18 cellular contexts compared by ENCODE assay signal in the genomic region with DNA sequence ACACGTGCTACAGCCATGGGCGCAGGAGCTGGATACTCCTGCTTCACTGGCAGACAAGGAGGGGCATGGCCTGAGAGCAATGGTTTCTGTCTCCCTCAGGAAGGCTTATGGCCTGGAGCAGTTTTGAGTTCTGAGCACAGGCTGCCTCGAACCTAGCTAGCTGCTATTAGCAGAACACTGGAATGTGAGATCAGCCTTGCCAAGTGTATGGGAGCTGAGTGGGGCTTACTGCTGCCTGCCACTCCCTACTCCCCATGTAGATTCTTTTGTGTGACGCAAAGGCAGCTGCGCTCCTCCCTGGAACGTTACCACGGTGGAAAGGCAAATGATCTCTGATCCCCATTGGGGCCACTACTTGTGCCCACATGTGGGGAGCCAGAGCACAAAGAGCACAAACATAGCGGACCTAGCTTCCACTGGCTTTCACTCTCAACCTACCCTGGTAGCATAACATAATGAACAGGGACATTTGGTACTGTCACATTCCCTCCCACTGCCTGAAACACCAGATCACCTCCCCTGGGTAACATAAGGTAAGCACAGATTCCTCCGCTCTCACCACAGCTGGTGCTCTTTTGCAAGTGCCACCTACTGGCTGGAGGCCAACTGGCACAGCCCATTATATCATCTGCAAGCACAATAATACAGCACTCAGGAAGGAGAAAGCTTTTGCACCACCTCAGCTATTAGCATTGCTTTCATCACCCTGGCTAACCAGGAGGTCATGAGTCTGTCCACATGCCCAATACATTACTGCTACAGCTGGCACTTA.
A peak's percentile ranks its signal among the peaks of the same experiment; 100 is the strongest.
DNase-seq lines count a peak whose midpoint lies in the region; ATAC-seq and TF ChIP-seq lines count a peak whose summit lies in the region.
"Had no signal": no experiment of that assay in that cellular context is flagged by ENCODE, and none has a peak within 500 bp of the region (broad histone marks: within the 10 kb centered on the region; RNA-seq: fewer than 3 reads in every experiment).

No MANE protein-coding gene starts in this region.

- H3K36me3 ChIP-seq in H7 (replicated peaks; ENCODE audit: control insufficient read depth, insufficient read depth, low read length), result no peaks in the 10 kb centered on the region

- CTCF ChIA-PET in WTC11 (lab: Charles Lee), result interaction anchor here (1.1 kb wide), 1 partner anchor 10 kb away, joined by 3 read pairs; no protein-coding TSS in a partner anchor

- H3K36me3 Mint-ChIP-seq in WTC11, result peaks cover 2% of the 10 kb centered on the region
- H3K36me3 Mint-ChIP-seq: CD8-positive, alpha-beta memory T cell had no signal

- H3K9me3 Mint-ChIP-seq in WTC11, result peaks cover 46% of the 10 kb centered on the region

- H3K4me3 Mint-ChIP-seq in WTC11, result no peak overlapping the region
- H3K4me3 Mint-ChIP-seq: activated naive CD4-positive, alpha-beta T cell treated with anti-CD3 and anti-CD28 coated beads, Interleukin-2, amount 50 U/mL, for 24 hours; CD8-positive, alpha-beta memory T cell had no signal

- no peaks in the 10 kb centered on the region for H3K27me3 Mint-ChIP-seq in WTC11 (ENCODE audit: low read depth)
- H3K27me3 Mint-ChIP-seq: activated naive CD4-positive, alpha-beta T cell treated with anti-CD3 and anti-CD28 coated beads, Interleukin-2, amount 50 U/mL, for 24 hours; CD8-positive, alpha-beta memory T cell had no signal

- H3K27ac Mint-ChIP-seq in WTC11, result no peak overlapping the region
- H3K27ac Mint-ChIP-seq: activated naive CD4-positive, alpha-beta T cell treated with anti-CD3 and anti-CD28 coated beads, Interleukin-2, amount 50 U/mL, for 24 hours; CD8-positive, alpha-beta memory T cell had no signal

- DNase-seq in NCI-H748 (lab: John Stamatoyannopoulos, UW; ENCODE audit: unreplicated experiment), result peak; percentile 44
- DNase-seq in NCI-H748 treated with DMSO at 0.1 percent for 48 hours (lab: John Stamatoyannopoulos, UW), result no peak
- DNase-seq in LNCaP clone FGC (ENCODE audit: low read depth), result peak; percentile 39
- DNase-seq in WTC11 (ENCODE audit: low spot score), result no peak
- peak; percentile 23 for DNase-seq in retinal pigment epithelial cell (ENCODE audit: low read depth)
- DNase-seq in GM13977 (ENCODE audit: low spot score), result no peak
- DNase-seq in H7, result no peak
- DNase-seq: activated CD4-positive, alpha-beta T cell treated with anti-CD3 and anti-CD28 coated beads, Interleukin-2, amount 50 U/mL, for 4 hours; activated T-cell treated with anti-CD3 and anti-CD28 coated beads for 4 hours; CD8-positive, alpha-beta memory T cell; NCI-H1092; NCI-H510A treated with DMSO at 0.1 percent for 48 hours; PC-9; stimulated activated CD4-positive, alpha-beta T cell treated with anti-CD3 and anti-CD28 coated beads, Interleukin-4, amount 100 ng/mL, for 1 hour had no signal

- ATAC-seq in WTC11 (peak; percentile 83), GM21390 (IDR thresholded peaks at IDR 0.05; ENCODE audit: unreplicated experiment) (no peak)
- ATAC-seq: body of pancreas, foreskin keratinocyte had no signal

- no peak overlapping the region for H3K4me3 ChIP-seq in LNCaP clone FGC (ENCODE audit: low read depth, low read length)
- no peak overlapping the region for H3K4me3 ChIP-seq in retinal pigment epithelial cell (ENCODE audit: low read length)
- no peak overlapping the region for H3K4me3 ChIP-seq in H7 (ENCODE audit: insufficient read depth, low read depth, low read length)
- H3K4me3 ChIP-seq: body of pancreas, PC-9 had no signal

- TF ChIP-seq CTCF in LNCaP clone FGC (IDR thresholded peaks at IDR 0.05; ENCODE audit: control insufficient read depth, extremely low read depth, insufficient read depth) (no peak), WTC11 (IDR thresholded peaks at IDR 0.05) (no peak), retinal pigment epithelial cell (conservative IDR thresholded peaks at IDR 0.05; ENCODE audit: low read depth, low read length) (no peak), GM13977 (IDR thresholded peaks at IDR 0.05; ENCODE audit: extremely low read depth, insufficient read depth, missing control alignments) (no peak)

- POLR2A ChIA-PET in WTC11 (lab: Charles Lee), result interaction anchor here (0.5 kb wide), 1 partner anchor 207 kb away, joined by 4 read pairs; no protein-coding TSS in a partner anchor

- H3K4me1 Mint-ChIP-seq in WTC11, result no peaks in the 10 kb centered on the region; the same call in 1 of the 2 replicates
- H3K4me1 Mint-ChIP-seq: activated naive CD4-positive, alpha-beta T cell treated with anti-CD3 and anti-CD28 coated beads, Interleukin-2, amount 50 U/mL, for 24 hours; CD8-positive, alpha-beta memory T cell had no signal

- in situ Hi-C loops in GM13977 (cut with MboI; ENCODE audit: low pct_unique_long_range_greater_than_20kb, low sequenced_read_pairs, unreplicated experiment), result no loop called here

- H3K27me3 ChIP-seq in H7 (ENCODE audit: control insufficient read depth, insufficient read depth, low read length), result no peaks in the 10 kb centered on the region
- H3K27me3 ChIP-seq: body of pancreas, foreskin keratinocyte had no signal

TF ChIP-seq in WTC11, 78 proteins besides CTCF, POLR2A, EP300 and RAD21 (continues in another document):
- TF ChIP-seq, protein P1, sequence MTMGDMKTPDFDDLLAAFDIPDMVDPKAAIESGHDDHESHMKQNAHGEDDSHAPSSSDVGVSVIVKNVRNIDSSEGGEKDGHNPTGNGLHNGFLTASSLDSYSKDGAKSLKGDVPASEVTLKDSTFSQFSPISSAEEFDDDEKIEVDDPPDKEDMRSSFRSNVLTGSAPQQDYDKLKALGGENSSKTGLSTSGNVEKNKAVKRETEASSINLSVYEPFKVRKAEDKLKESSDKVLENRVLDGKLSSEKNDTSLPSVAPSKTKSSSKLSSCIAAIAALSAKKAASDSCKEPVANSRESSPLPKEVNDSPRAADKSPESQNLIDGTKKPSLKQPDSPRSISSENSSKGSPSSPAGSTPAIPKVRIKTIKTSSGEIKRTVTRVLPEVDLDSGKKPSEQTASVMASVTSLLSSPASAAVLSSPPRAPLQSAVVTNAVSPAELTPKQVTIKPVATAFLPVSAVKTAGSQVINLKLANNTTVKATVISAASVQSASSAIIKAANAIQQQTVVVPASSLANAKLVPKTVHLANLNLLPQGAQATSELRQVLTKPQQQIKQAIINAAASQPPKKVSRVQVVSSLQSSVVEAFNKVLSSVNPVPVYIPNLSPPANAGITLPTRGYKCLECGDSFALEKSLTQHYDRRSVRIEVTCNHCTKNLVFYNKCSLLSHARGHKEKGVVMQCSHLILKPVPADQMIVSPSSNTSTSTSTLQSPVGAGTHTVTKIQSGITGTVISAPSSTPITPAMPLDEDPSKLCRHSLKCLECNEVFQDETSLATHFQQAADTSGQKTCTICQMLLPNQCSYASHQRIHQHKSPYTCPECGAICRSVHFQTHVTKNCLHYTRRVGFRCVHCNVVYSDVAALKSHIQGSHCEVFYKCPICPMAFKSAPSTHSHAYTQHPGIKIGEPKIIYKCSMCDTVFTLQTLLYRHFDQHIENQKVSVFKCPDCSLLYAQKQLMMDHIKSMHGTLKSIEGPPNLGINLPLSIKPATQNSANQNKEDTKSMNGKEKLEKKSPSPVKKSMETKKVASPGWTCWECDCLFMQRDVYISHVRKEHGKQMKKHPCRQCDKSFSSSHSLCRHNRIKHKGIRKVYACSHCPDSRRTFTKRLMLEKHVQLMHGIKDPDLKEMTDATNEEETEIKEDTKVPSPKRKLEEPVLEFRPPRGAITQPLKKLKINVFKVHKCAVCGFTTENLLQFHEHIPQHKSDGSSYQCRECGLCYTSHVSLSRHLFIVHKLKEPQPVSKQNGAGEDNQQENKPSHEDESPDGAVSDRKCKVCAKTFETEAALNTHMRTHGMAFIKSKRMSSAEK (CRISPR knock-in tag; IDR thresholded peaks at IDR 0.05; ENCODE audit: borderline replicate concordance), result no peak
- no peak for TF ChIP-seq NR2C2 (CRISPR knock-in tag; IDR thresholded peaks at IDR 0.05)
- TF ChIP-seq ZNF121 (CRISPR knock-in tag; IDR thresholded peaks at IDR 0.05), result no peak
- no peak for TF ChIP-seq NFATC4 (CRISPR knock-in tag; IDR thresholded peaks at IDR 0.05)
- TF ChIP-seq NR3C1 (CRISPR knock-in tag; conservative IDR thresholded peaks at IDR 0.05; ENCODE audit: low read depth), result no peak
- TF ChIP-seq IRF2 (CRISPR knock-in tag; IDR thresholded peaks at IDR 0.05; ENCODE audit: borderline replicate concordance, low read depth), result no peak
- no peak for TF ChIP-seq TP53 (CRISPR knock-in tag; IDR thresholded peaks at IDR 0.05)
- TF ChIP-seq, protein P2, sequence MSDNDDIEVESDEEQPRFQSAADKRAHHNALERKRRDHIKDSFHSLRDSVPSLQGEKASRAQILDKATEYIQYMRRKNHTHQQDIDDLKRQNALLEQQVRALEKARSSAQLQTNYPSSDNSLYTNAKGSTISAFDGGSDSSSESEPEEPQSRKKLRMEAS (CRISPR knock-in tag; IDR thresholded peaks at IDR 0.05), result no peak
- no peak for TF ChIP-seq RELA (CRISPR knock-in tag; IDR thresholded peaks at IDR 0.05; ENCODE audit: borderline replicate concordance)
- TF ChIP-seq TCF7 (CRISPR knock-in tag; IDR thresholded peaks at IDR 0.05; ENCODE audit: low read depth), result no peak
- TF ChIP-seq, protein P3, sequence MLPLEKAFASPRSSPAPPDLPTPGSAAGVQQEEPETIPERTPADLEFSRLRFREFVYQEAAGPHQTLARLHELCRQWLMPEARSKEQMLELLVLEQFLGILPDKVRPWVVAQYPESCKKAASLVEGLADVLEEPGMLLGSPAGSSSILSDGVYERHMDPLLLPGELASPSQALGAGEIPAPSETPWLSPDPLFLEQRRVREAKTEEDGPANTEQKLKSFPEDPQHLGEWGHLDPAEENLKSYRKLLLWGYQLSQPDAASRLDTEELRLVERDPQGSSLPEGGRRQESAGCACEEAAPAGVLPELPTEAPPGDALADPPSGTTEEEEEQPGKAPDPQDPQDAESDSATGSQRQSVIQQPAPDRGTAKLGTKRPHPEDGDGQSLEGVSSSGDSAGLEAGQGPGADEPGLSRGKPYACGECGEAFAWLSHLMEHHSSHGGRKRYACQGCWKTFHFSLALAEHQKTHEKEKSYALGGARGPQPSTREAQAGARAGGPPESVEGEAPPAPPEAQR (CRISPR knock-in tag; IDR thresholded peaks at IDR 0.05), result no peak
- no peak for TF ChIP-seq FOXK1 (CRISPR knock-in tag; IDR thresholded peaks at IDR 0.05)
- no peak for TF ChIP-seq TEAD1 (CRISPR knock-in tag; IDR thresholded peaks at IDR 0.05)
- TF ChIP-seq FOXP1 (CRISPR knock-in tag; IDR thresholded peaks at IDR 0.05; ENCODE audit: borderline replicate concordance), result no peak

Comparison
In these comparisons a context has a peak if more than half of its experiments do, and no peak if none do; other contexts are left out.
1. DNase-seq: peak in NCI-H748 (single experiment), LNCaP clone FGC (single experiment) and retinal pigment epithelial cell (single experiment); none in NCI-H748 treated with DMSO at 0.1 percent for 48 hours (single experiment), WTC11 (single experiment), GM13977 (single experiment) and H7 (single experiment).